10 cellular contexts compared by ENCODE assay signal in the genomic region with DNA sequence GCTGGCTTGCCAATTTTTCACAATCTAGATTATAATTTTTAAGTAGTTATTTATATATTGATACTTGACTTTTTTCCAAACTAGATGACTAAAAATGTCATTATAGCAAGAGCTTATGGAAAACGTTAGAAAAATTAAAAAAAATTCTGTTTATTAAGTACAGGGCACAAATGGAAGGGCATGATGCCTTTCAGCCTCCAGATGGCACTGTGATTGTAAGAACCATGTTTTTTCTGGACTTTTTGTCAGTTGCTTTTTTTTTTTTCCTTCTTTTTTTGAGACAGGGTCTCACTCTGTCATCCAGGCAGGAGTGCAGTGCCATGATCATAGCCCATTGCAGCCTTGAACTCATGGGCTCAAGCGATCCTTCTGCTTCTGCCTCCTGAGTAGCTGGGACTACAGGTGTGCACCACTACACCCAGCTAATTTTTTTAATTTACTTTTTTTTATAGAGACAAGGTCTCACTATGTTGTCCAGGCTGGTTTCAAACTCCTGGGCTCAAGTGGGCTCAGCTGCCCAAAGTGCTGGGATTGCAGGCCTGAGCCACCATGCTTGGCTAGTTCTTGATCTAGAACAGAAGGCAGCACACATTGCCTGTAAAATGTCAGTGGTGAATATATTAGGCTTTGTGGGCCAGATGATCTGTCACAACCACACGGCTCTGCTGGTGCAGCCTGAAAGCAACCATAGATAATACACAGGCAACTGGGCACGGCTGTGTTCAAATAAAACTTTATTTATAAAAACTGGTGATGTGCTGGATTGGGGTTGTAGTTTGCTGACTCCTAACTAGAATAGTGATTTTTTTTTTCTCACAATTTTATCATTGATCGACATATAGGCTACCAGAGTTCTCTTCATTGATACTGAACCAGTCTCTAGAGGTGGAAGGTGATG. TPM values are rescaled to one million over a fixed set of nuclear protein-coding genes. Genes with fewer than 3 reads are reported as not detected.
DNase-seq lines count a peak whose midpoint lies in the region; ATAC-seq and TF ChIP-seq lines count a peak whose summit lies in the region.
"Had no signal": no experiment of that assay in that cellular context is flagged by ENCODE, and none has a peak within 500 bp of the region (broad histone marks: within the 10 kb centered on the region; RNA-seq: fewer than 3 reads in every experiment).

No MANE protein-coding gene starts in this region.

- H3K56ac ChIP-seq in H9 (ENCODE audit: insufficient read length, low read depth, low read length) = no peak overlapping the region

- no peak overlapping the region for H2BK20ac ChIP-seq in H9 (ENCODE audit: low read depth, low read length, poor library complexity, severe bottlenecking)

- no peak overlapping the region for H3K27ac Mint-ChIP-seq in H9

- H3K4me2 ChIP-seq in H9 (ENCODE audit: insufficient read depth, insufficient read length, low read length) = no peak overlapping the region

- H2BK120ac ChIP-seq in H9 (ENCODE audit: low read depth, low read length, poor library complexity, severe bottlenecking) = no peak overlapping the region

- H3K27me3 ChIP-seq in H9 (ENCODE audit: insufficient read depth, low read length) (no peaks in the 10 kb centered on the region), ascending aorta (no peaks in the 10 kb centered on the region), kidney epithelial cell (ENCODE audit: control insufficient read depth, insufficient read depth, low read length) (no peaks in the 10 kb centered on the region)

- H4K91ac ChIP-seq in H9 (ENCODE audit: insufficient read length, low read depth, low read length) = no peak overlapping the region

- H3T11ph ChIP-seq in H9 (ENCODE audit: low read length) = no peak overlapping the region

- no peak overlapping the region for H3K14ac ChIP-seq in H9 (ENCODE audit: insufficient read depth, low read length)

- no peak overlapping the region for H2BK5ac ChIP-seq in H9 (ENCODE audit: insufficient read length, low read length)

- no peaks in the 10 kb centered on the region for H3K27me3 Mint-ChIP-seq in H9 (ENCODE audit: low read depth)

- peaks cover 6 to 11% of the 10 kb centered on the region in 2 experiments for H3K4me1 Mint-ChIP-seq in H9

- no peaks in the 10 kb centered on the region for H3K79me2 ChIP-seq in H9 (ENCODE audit: insufficient read depth, low read length)

- H3K9me3 Mint-ChIP-seq in H9 = peaks cover 4 to 5% of the 10 kb centered on the region in 2 experiments; a peak in 3 of 5 replicates

- no peak overlapping the region for H2BK12ac ChIP-seq in H9 (ENCODE audit: insufficient read length, low read depth, low read length)

- H3K23me2 ChIP-seq in H9 (ENCODE audit: insufficient read length, low read depth, low read length, poor library complexity, severe bottlenecking) = no peaks in the 10 kb centered on the region

- no peak overlapping the region for H4K5ac ChIP-seq in H9 (ENCODE audit: insufficient read length, low read depth, low read length)

- no peak overlapping the region for H2AK5ac ChIP-seq in H9 (ENCODE audit: insufficient read length, low read length)

- H3K18ac ChIP-seq in H9 (ENCODE audit: insufficient read length, low read depth, low read length) = no peak overlapping the region

- no peaks in the 10 kb centered on the region for H3K36me3 ChIP-seq in ascending aorta
- no peaks in the 10 kb centered on the region for H3K36me3 ChIP-seq in kidney epithelial cell (ENCODE audit: control insufficient read depth, insufficient read depth, low read length)

- peak; percentile 53 for TF ChIP-seq CTCF in AG04449 (IDR thresholded peaks at IDR 0.05; ENCODE audit: insufficient read depth, low read length, missing control alignments)
- peak; percentile 74 for TF ChIP-seq CTCF in H9 (conservative IDR thresholded peaks at IDR 0.05)
- peak in 2 of 3 experiments; percentile 24 to 38 for TF ChIP-seq CTCF in ascending aorta (IDR thresholded peaks at IDR 0.05)
- peak; percentile 53 for TF ChIP-seq CTCF in kidney epithelial cell (IDR thresholded peaks at IDR 0.05; ENCODE audit: insufficient read depth, low read length, poor library complexity, severe bottlenecking)

- ATAC-seq in esophagus mucosa (no peak), HG03039 (IDR thresholded peaks at IDR 0.05; ENCODE audit: unreplicated experiment) (no peak), HG02571 (IDR thresholded peaks at IDR 0.05; ENCODE audit: unreplicated experiment) (no peak)

- H3K23ac ChIP-seq in H9 (ENCODE audit: insufficient read length, low read depth, low read length) = no peak overlapping the region

- H4K8ac ChIP-seq in H9 (replicated peaks; ENCODE audit: insufficient read length, low read depth, low read length) = no peak overlapping the region

- intact Hi-C loops in ascending aorta (cut with DNase I) = no loop called here

- CTCF ChIA-PET in AG04449 (lab: Yijun Ruan, JAX) = interaction anchor here (0.6 to 5.1 kb wide), 26 partner anchors 8 to 470 kb away, joined by 3 to 56 read pairs (median 4); partner anchors contain the start of genes MCM10 and PHYH

- H3K36me3 Mint-ChIP-seq in H9 (ENCODE audit: insufficient read depth in 1 of 3, low read depth in 3 of 3) = peaks cover 64 to 84% (median 82%) of the 10 kb centered on the region in 3 experiments

- H3K27ac ChIP-seq in H9 (ENCODE audit: insufficient read length, low read depth, low read length) = no peak overlapping the region
- H3K27ac ChIP-seq in ascending aorta = no peak overlapping the region

- no peak overlapping the region for H3K4ac ChIP-seq in H9 (ENCODE audit: low read depth, low read length)

- H3K4me3 ChIP-seq in AG04449 (ENCODE audit: low read depth, low read length) = no peak overlapping the region
- H3K4me3 ChIP-seq in ascending aorta = no peak overlapping the region
- H3K4me3 ChIP-seq in kidney epithelial cell (ENCODE audit: low read depth, low read length) = no peak overlapping the region

- no peak for DNase-seq in AG04449 (ENCODE audit: low read depth, low spot score)
- no peak for DNase-seq in H9
- no peak for DNase-seq in ascending aorta (ENCODE audit: low spot score in 2 of 2)
- DNase-seq in kidney epithelial cell (ENCODE audit: low read depth) = no peak
- DNase-seq in DMS153 treated with DMSO at 0.1 percent for 48 hours (lab: John Stamatoyannopoulos, UW; ENCODE audit: unreplicated experiment) = no peak

- H3K4me3 Mint-ChIP-seq in H9 = no peak overlapping the region

- POLR2A ChIA-PET in AG04449 (lab: Yijun Ruan, JAX) = no interaction called here

- no CpG with 5 or more reads among the region's 5 CpGs for WGBS in H9 (ENCODE audit: extremely low coverage, insufficient read length, low lambda C conversion rate)

- H2AFZ ChIP-seq in H9 (ENCODE audit: low read length) = no peak overlapping the region

- no peaks in the 10 kb centered on the region for H3K9me3 ChIP-seq in H9 (ENCODE audit: control insufficient read depth, low read depth, low read length)
- H3K9me3 ChIP-seq in ascending aorta = no peaks in the 10 kb centered on the region

- H3K4me1 ChIP-seq in H9 (ENCODE audit: insufficient read depth, low read length) (no peaks in the 10 kb centered on the region), ascending aorta (no peaks in the 10 kb centered on the region)

- peaks cover 3% of the 10 kb centered on the region for H4K20me1 ChIP-seq in H9 (ENCODE audit: control insufficient read depth, insufficient read depth, insufficient read length)

- H2BK15ac ChIP-seq in H9 (ENCODE audit: low read depth, low read length) = no peak overlapping the region

- no peak overlapping the region for H3K9ac ChIP-seq in H9 (ENCODE audit: extremely low read depth, insufficient read length, low read length)

- H3K79me1 ChIP-seq in H9 (ENCODE audit: insufficient read depth, low read depth, low read length, poor library complexity, severe bottlenecking) = no peaks in the 10 kb centered on the region

RNA-seq across cellular contexts. Expression of gene UCMA, which starts 27.4 kb away (rescaled TPM):
- total RNA-seq in H9 (2021) = not detected in 2 replicates
- not detected for total RNA-seq in ascending aorta
- not detected in 2 replicates for total RNA-seq in kidney epithelial cell
- not detected for total RNA-seq in esophagus mucosa
- total RNA-seq: activated CD8-positive, alpha-beta memory T cell treated with anti-CD3 and anti-CD28 coated beads for 36 hours; subcutaneous adipose tissue had no signal

RNA-seq across cellular contexts. Expression of gene MCM10, which starts 45.4 kb away (rescaled TPM):
- total RNA-seq in H9 (2021) = 63.9 and 67.4 TPM in 2 replicates
- 0.11 TPM for total RNA-seq in ascending aorta
- 2.4 and 2.8 TPM in 2 replicates for total RNA-seq in kidney epithelial cell
- total RNA-seq in esophagus mucosa = 5.9 TPM
